In genomic region chr11:86176165-86176884, GRCh38 we compare ENCODE assay signal across 1 cellular context.
A peak's percentile ranks its signal among the peaks of the same experiment; 100 is the strongest.
TF ChIP-seq lines count a peak whose summit lies in the region.

No MANE protein-coding gene starts in this region.

TF ChIP-seq in K562, 482 proteins besides CTCF, POLR2A, EP300 and RAD21 (continued from another document and continues in another):
- TF ChIP-seq, protein P1, sequence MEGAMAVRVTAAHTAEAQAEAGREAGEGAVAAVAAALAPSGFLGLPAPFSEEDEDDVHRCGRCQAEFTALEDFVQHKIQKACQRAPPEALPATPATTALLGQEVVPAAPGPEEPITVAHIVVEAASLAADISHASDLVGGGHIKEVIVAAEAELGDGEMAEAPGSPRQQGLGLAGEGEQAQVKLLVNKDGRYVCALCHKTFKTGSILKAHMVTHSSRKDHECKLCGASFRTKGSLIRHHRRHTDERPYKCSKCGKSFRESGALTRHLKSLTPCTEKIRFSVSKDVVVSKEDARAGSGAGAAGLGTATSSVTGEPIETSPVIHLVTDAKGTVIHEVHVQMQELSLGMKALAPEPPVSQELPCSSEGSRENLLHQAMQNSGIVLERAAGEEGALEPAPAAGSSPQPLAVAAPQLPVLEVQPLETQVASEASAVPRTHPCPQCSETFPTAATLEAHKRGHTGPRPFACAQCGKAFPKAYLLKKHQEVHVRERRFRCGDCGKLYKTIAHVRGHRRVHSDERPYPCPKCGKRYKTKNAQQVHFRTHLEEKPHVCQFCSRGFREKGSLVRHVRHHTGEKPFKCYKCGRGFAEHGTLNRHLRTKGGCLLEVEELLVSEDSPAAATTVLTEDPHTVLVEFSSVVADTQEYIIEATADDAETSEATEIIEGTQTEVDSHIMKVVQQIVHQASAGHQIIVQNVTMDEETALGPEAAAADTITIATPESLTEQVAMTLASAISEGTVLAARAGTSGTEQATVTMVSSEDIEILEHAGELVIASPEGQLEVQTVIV (CRISPR knock-in tag; IDR thresholded peaks at IDR 0.05; ENCODE audit: borderline replicate concordance) = no peak
- TF ChIP-seq MEF2A (IDR thresholded peaks at IDR 0.05; ENCODE audit: control insufficient read depth, low read depth, low read length) = peak; percentile 69; the same call in 1 of the 2 replicates
- no peak for TF ChIP-seq ZNF518B (CRISPR knock-in tag; IDR thresholded peaks at IDR 0.05)
- peak; percentile 81; the same call in 1 of the 2 replicates for TF ChIP-seq CC2D1A (IDR thresholded peaks at IDR 0.05)
- TF ChIP-seq ZKSCAN8 (CRISPR knock-in tag; IDR thresholded peaks at IDR 0.05) = 0 out of 2 replicates have a peak, but pooled peaks have one; percentile 37
- TF ChIP-seq POLR3G (IDR thresholded peaks at IDR 0.05; ENCODE audit: extremely low read depth, insufficient read length, insufficient replicate concordance) = no peak
- no peak for TF ChIP-seq ZNF263 (CRISPR knock-in tag; IDR thresholded peaks at IDR 0.05; ENCODE audit: borderline replicate concordance)
- TF ChIP-seq, protein P2, sequence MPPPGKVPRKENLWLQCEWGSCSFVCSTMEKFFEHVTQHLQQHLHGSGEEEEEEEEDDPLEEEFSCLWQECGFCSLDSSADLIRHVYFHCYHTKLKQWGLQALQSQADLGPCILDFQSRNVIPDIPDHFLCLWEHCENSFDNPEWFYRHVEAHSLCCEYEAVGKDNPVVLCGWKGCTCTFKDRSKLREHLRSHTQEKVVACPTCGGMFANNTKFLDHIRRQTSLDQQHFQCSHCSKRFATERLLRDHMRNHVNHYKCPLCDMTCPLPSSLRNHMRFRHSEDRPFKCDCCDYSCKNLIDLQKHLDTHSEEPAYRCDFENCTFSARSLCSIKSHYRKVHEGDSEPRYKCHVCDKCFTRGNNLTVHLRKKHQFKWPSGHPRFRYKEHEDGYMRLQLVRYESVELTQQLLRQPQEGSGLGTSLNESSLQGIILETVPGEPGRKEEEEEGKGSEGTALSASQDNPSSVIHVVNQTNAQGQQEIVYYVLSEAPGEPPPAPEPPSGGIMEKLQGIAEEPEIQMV (tag; conservative IDR thresholded peaks at IDR 0.05; ENCODE audit: low read depth) = no peak
- TF ChIP-seq TOE1 (IDR thresholded peaks at IDR 0.05; ENCODE audit: borderline replicate concordance) = no peak
- TF ChIP-seq TOE1 (CRISPR knock-in tag; IDR thresholded peaks at IDR 0.05; ENCODE audit: borderline replicate concordance, low read depth) = no peak
- TF ChIP-seq ZNF445 (CRISPR knock-in tag; IDR thresholded peaks at IDR 0.05; ENCODE audit: low read depth) = no peak
- no peak for TF ChIP-seq SIN3A (IDR thresholded peaks at IDR 0.05; ENCODE audit: borderline replicate concordance in 2 of 2, control insufficient read depth in 1 of 2, low read depth in 2 of 2, low read length in 2 of 2)
- peak; percentile 47 to 51; a peak in 1 of 4 replicates for TF ChIP-seq MNT (conservative IDR thresholded peaks at IDR 0.05)
- no peak for TF ChIP-seq PHF20 (IDR thresholded peaks at IDR 0.05; ENCODE audit: partially characterized antibody)
- TF ChIP-seq, protein P3, sequence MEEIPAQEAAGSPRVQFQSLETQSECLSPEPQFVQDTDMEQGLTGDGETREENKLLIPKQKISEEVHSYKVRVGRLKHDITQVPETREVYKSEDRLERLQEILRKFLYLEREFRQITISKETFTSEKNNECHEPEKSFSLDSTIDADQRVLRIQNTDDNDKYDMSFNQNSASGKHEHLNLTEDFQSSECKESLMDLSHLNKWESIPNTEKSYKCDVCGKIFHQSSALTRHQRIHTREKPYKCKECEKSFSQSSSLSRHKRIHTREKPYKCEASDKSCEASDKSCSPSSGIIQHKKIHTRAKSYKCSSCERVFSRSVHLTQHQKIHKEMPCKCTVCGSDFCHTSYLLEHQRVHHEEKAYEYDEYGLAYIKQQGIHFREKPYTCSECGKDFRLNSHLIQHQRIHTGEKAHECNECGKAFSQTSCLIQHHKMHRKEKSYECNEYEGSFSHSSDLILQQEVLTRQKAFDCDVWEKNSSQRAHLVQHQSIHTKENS (CRISPR knock-in tag; IDR thresholded peaks at IDR 0.05) = no peak
- TF ChIP-seq GABPA (tag; conservative IDR thresholded peaks at IDR 0.05; ENCODE audit: low read depth) = peak; percentile 29; the same call in 1 of the 2 replicates
- no peak for TF ChIP-seq POU5F1 (IDR thresholded peaks at IDR 0.05; ENCODE audit: borderline replicate concordance, low read depth, low read length, partially characterized antibody)
- no peak for TF ChIP-seq ZNF324 (CRISPR knock-in tag; IDR thresholded peaks at IDR 0.05)
- TF ChIP-seq NR0B1 (IDR thresholded peaks at IDR 0.05; ENCODE audit: partially characterized antibody) = no peak
- TF ChIP-seq, protein P4, sequence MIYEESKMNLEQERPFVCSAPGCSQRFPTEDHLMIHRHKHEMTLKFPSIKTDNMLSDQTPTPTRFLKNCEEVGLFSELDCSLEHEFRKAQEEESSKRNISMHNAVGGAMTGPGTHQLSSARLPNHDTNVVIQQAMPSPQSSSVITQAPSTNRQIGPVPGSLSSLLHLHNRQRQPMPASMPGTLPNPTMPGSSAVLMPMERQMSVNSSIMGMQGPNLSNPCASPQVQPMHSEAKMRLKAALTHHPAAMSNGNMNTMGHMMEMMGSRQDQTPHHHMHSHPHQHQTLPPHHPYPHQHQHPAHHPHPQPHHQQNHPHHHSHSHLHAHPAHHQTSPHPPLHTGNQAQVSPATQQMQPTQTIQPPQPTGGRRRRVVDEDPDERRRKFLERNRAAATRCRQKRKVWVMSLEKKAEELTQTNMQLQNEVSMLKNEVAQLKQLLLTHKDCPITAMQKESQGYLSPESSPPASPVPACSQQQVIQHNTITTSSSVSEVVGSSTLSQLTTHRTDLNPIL (CRISPR knock-in tag; IDR thresholded peaks at IDR 0.05) = no peak
- no peak for TF ChIP-seq ELF1 (tag; IDR thresholded peaks at IDR 0.05)
- TF ChIP-seq, protein P5, sequence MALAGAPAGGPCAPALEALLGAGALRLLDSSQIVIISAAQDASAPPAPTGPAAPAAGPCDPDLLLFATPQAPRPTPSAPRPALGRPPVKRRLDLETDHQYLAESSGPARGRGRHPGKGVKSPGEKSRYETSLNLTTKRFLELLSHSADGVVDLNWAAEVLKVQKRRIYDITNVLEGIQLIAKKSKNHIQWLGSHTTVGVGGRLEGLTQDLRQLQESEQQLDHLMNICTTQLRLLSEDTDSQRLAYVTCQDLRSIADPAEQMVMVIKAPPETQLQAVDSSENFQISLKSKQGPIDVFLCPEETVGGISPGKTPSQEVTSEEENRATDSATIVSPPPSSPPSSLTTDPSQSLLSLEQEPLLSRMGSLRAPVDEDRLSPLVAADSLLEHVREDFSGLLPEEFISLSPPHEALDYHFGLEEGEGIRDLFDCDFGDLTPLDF (CRISPR knock-in tag; IDR thresholded peaks at IDR 0.05) = no peak
- TF ChIP-seq ZNF175 (CRISPR knock-in tag; IDR thresholded peaks at IDR 0.05; ENCODE audit: low read depth) = no peak; the same call in 1 of the 2 replicates
- TF ChIP-seq ZNF282 (CRISPR knock-in tag; IDR thresholded peaks at IDR 0.05) = no peak
- no peak; the same call in 1 of the 2 replicates for TF ChIP-seq ZNF239 (CRISPR knock-in tag; IDR thresholded peaks at IDR 0.05)
- peak; percentile 97 for TF ChIP-seq ARID1B (IDR thresholded peaks at IDR 0.05)
- peak; percentile 55 for TF ChIP-seq BRD9 (IDR thresholded peaks at IDR 0.05; ENCODE audit: low read depth, partially characterized antibody)
- TF ChIP-seq NELFE (IDR thresholded peaks at IDR 0.05; ENCODE audit: insufficient read depth, insufficient read length) = no peak
- TF ChIP-seq DPF2 (IDR thresholded peaks at IDR 0.05) = peak; percentile 99
- no peak for TF ChIP-seq ATF1 (CRISPR knock-in tag; IDR thresholded peaks at IDR 0.05)
- TF ChIP-seq ATF1 (tag; IDR thresholded peaks at IDR 0.05) = peak; percentile 92
- TF ChIP-seq ZNF780A (CRISPR knock-in tag; IDR thresholded peaks at IDR 0.05) = no peak
- TF ChIP-seq CGGBP1 (CRISPR knock-in tag; IDR thresholded peaks at IDR 0.05) = no peak
- no peak for TF ChIP-seq POLR3A (IDR thresholded peaks at IDR 0.05; ENCODE audit: borderline replicate concordance, extremely low read depth, insufficient read depth, insufficient read length)
- TF ChIP-seq CTBP1 (IDR thresholded peaks at IDR 0.05; ENCODE audit: borderline replicate concordance) = peak; percentile 78
- no peak; the same call in 1 of the 2 replicates for TF ChIP-seq NFRKB (IDR thresholded peaks at IDR 0.05; ENCODE audit: low read depth)
- TF ChIP-seq ZNF224 (CRISPR knock-in tag; IDR thresholded peaks at IDR 0.05) = no peak
- peak; percentile 66 to 91 for TF ChIP-seq NCOA2 (IDR thresholded peaks at IDR 0.05; ENCODE audit: partially characterized antibody in 2 of 2)
- no peak for TF ChIP-seq ZNF140 (CRISPR knock-in tag; IDR thresholded peaks at IDR 0.05)
- no peak for TF ChIP-seq SREBF2 (CRISPR knock-in tag; IDR thresholded peaks at IDR 0.05)
- TF ChIP-seq FOXM1 (IDR thresholded peaks at IDR 0.05; ENCODE audit: low read depth) = peak; percentile 81
- no peak for TF ChIP-seq FOXM1 (CRISPR knock-in tag; IDR thresholded peaks at IDR 0.05; ENCODE audit: low read depth)
- peak; percentile 95 for TF ChIP-seq TEAD4 (IDR thresholded peaks at IDR 0.05; ENCODE audit: low read length)
- TF ChIP-seq TEAD4 (CRISPR knock-in tag; IDR thresholded peaks at IDR 0.05; ENCODE audit: borderline replicate concordance) = no peak
- TF ChIP-seq, protein P6, sequence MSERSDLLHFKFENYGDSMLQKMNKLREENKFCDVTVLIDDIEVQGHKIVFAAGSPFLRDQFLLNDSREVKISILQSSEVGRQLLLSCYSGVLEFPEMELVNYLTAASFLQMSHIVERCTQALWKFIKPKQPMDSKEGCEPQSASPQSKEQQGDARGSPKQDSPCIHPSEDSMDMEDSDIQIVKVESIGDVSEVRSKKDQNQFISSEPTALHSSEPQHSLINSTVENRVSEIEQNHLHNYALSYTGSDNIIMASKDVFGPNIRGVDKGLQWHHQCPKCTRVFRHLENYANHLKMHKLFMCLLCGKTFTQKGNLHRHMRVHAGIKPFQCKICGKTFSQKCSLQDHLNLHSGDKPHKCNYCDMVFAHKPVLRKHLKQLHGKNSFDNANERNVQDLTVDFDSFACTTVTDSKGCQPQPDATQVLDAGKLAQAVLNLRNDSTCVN (CRISPR knock-in tag; IDR thresholded peaks at IDR 0.05) = no peak
- TF ChIP-seq, protein P7, sequence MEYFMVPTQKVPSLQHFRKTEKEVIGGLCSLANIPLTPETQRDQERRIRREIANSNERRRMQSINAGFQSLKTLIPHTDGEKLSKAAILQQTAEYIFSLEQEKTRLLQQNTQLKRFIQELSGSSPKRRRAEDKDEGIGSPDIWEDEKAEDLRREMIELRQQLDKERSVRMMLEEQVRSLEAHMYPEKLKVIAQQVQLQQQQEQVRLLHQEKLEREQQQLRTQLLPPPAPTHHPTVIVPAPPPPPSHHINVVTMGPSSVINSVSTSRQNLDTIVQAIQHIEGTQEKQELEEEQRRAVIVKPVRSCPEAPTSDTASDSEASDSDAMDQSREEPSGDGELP (CRISPR knock-in tag; IDR thresholded peaks at IDR 0.05; ENCODE audit: borderline replicate concordance) = peak; percentile 20
- peak; percentile 63; the same call in 1 of the 2 replicates for TF ChIP-seq JUNB (CRISPR knock-in tag; conservative IDR thresholded peaks at IDR 0.05)
- no peak; the same call in 1 of the 2 replicates for TF ChIP-seq RAD51 (IDR thresholded peaks at IDR 0.05; ENCODE audit: borderline replicate concordance, low read depth)
- peak; percentile 78 for TF ChIP-seq PHB2 (IDR thresholded peaks at IDR 0.05; ENCODE audit: low read depth)
- peak; percentile 94 for TF ChIP-seq NCOR1 (IDR thresholded peaks at IDR 0.05)
